Comparison of ENCODE assay signal across 16 cellular contexts in the genomic region with DNA sequence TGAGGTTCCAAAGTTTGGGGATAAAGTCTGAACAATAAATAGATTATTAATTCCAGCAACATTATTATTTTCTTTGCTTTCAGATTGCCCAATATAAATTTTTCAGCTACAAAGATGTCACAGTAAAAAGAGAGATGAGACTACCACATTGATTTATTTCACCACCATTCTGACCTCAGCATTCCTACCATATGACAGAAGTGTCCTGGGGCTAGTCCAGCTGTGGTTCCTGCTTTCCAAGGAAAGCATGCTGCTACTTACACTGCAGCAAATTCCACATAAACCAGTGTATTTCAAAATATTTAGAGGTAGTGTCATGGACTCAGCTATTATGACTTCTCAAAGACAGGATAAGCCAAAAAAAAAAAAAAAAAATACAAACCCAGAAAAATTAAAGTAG.
A peak's percentile ranks its signal among the peaks of the same experiment; 100 is the strongest.
DNase-seq lines count a peak whose midpoint lies in the region; ATAC-seq and TF ChIP-seq lines count a peak whose summit lies in the region.
"Had no signal": no experiment of that assay in that cellular context is flagged by ENCODE, and none has a peak within 500 bp of the region (broad histone marks: within the 10 kb centered on the region; RNA-seq: fewer than 3 reads in every experiment).

No MANE protein-coding gene starts in this region.

- H3K4me3 Mint-ChIP-seq in chondrocyte (ENCODE audit: unreplicated experiment) = no peak overlapping the region
- H3K4me3 Mint-ChIP-seq: activated naive CD4-positive, alpha-beta T cell treated with anti-CD3 and anti-CD28 coated beads, Interleukin-2, amount 10 ng/mL, durations not matched to agents 7 days and 5 days; nephron; stimulated activated memory B cell treated with anti-CD40 and anti-IgM and Interleukin-4, amounts not matched to agents 10 μg/mL and 1 μg/mL and 100 μg/mL, for 72 hours had no signal

- TF ChIP-seq CTCF in chondrocyte (IDR thresholded peaks at IDR 0.05) = no peak

- peaks cover 20% of the 10 kb centered on the region for H3K4me1 Mint-ChIP-seq in chondrocyte (ENCODE audit: low read depth)
- H3K4me1 Mint-ChIP-seq: activated naive CD4-positive, alpha-beta T cell treated with anti-CD3 and anti-CD28 coated beads, Interleukin-2, amount 10 ng/mL, durations not matched to agents 7 days and 5 days; nephron; stimulated activated memory B cell treated with anti-CD40 and anti-IgM and Interleukin-4, amounts not matched to agents 10 μg/mL and 1 μg/mL and 100 μg/mL, for 72 hours had no signal

- intact Hi-C loops in Right ventricle myocardium superior (cut with DNase I) (no loop called here), cardiac septum (cut with DNase I) (no loop called here)

- DNase-seq in Right ventricle myocardium superior = no peak
- no peak for DNase-seq in cardiac septum (ENCODE audit: low spot score)
- no peak for DNase-seq in chondrocyte (ENCODE audit: low spot score)
- peak; percentile 82 for DNase-seq in islet precursor cell
- DNase-seq in cerebellum (ENCODE audit: low spot score) = no peak
- DNase-seq in iPS-NIHi7 (ENCODE audit: extremely low spot score) = no peak
- no peak for DNase-seq in midbrain (lab: John Stamatoyannopoulos, UW)
- DNase-seq: 8988T; activated naive CD4-positive, alpha-beta T cell treated with anti-CD3 and anti-CD28 coated beads, Interleukin-2, amount 10 ng/mL, durations not matched to agents 7 days and 5 days; DND-41; effector memory CD4-positive, alpha-beta T cell; NCI-H1694 treated with DMSO at 0.1 percent for 48 hours; T-helper 2 cell had no signal

- no peaks in the 10 kb centered on the region for H3K27me3 Mint-ChIP-seq in chondrocyte (ENCODE audit: low read depth)
- H3K27me3 Mint-ChIP-seq: activated naive CD4-positive, alpha-beta T cell treated with anti-CD3 and anti-CD28 coated beads, Interleukin-2, amount 10 ng/mL, durations not matched to agents 7 days and 5 days; stimulated activated memory B cell treated with anti-CD40 and anti-IgM and Interleukin-4, amounts not matched to agents 10 μg/mL and 1 μg/mL and 100 μg/mL, for 72 hours had no signal

- peak; percentile 78 for ATAC-seq in Right ventricle myocardium superior (ENCODE audit: poor library complexity)
- ATAC-seq in HG03159 (IDR thresholded peaks at IDR 0.05; ENCODE audit: unreplicated experiment) = no peak
- ATAC-seq: stimulated activated memory B cell treated with anti-CD40 and anti-IgM and Interleukin-4, amounts not matched to agents 10 μg/mL and 1 μg/mL and 100 μg/mL, for 72 hours had no signal

- peak overlapping the region; percentile 77 for H3K27ac Mint-ChIP-seq in chondrocyte (ENCODE audit: unreplicated experiment)
- H3K27ac Mint-ChIP-seq: activated naive CD4-positive, alpha-beta T cell treated with anti-CD3 and anti-CD28 coated beads, Interleukin-2, amount 10 ng/mL, durations not matched to agents 7 days and 5 days; stimulated activated memory B cell treated with anti-CD40 and anti-IgM and Interleukin-4, amounts not matched to agents 10 μg/mL and 1 μg/mL and 100 μg/mL, for 72 hours had no signal

- no peaks in the 10 kb centered on the region for H3K36me3 Mint-ChIP-seq in chondrocyte (ENCODE audit: low read depth)
- H3K36me3 Mint-ChIP-seq: activated naive CD4-positive, alpha-beta T cell treated with anti-CD3 and anti-CD28 coated beads, Interleukin-2, amount 10 ng/mL, durations not matched to agents 7 days and 5 days; stimulated activated memory B cell treated with anti-CD40 and anti-IgM and Interleukin-4, amounts not matched to agents 10 μg/mL and 1 μg/mL and 100 μg/mL, for 72 hours had no signal

- H3K9me3 Mint-ChIP-seq in chondrocyte (ENCODE audit: low read depth) = no peaks in the 10 kb centered on the region
- H3K9me3 Mint-ChIP-seq: activated naive CD4-positive, alpha-beta T cell treated with anti-CD3 and anti-CD28 coated beads, Interleukin-2, amount 10 ng/mL, durations not matched to agents 7 days and 5 days; nephron; stimulated activated memory B cell treated with anti-CD40 and anti-IgM and Interleukin-4, amounts not matched to agents 10 μg/mL and 1 μg/mL and 100 μg/mL, for 72 hours had no signal
